Comparison of ENCODE assay signal across 8 cellular contexts in the genomic region with DNA sequence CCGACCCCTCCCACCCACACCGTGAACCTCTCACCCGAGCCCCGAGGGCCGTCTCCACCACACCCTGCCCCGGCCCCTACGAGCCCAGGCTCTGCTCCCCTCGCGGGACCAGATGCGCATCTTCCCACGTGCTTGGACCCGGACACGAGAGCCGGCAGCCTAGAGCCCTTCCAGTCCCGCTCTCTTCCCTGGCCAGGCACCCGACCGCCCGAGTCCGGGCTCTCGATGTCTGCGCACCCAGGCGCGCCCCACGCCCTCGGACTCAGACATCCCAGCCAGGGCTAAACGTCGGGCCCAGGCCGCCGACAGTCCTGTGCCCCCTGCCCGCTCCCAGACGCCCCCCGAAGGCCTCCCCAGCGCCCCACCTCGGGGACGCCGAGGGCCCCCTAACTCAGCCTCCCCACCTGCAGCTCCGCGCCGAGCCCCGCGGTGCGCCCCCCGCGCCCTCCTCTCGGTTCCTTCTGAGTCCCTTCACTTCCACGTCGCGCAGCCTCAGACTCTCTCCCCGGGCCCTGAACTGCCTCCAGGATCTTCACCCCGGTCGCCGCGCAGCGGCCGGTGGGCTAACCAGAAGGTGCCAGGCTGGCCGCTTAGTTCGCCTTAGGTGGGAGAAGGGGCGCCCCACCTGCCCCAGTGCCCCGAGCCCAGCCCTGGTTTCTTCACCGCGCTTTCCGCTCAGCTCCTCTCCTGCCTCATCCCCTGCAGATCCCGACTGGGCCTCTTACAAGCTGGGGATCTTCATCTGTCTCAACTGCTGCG. TPM values are rescaled to one million over a fixed set of nuclear protein-coding genes. Genes with fewer than 3 reads are reported as not detected.
DNase-seq lines count a peak whose midpoint lies in the region; ATAC-seq and TF ChIP-seq lines count a peak whose summit lies in the region.

No MANE protein-coding gene starts in this region.

- intact Hi-C loops in Right ventricle myocardium superior (cut with DNase I) = no loop called here

- peak overlapping the region; percentile 57 for H3K4me3 ChIP-seq in parathyroid adenoma (ENCODE audit: low read depth, low read length)

- no peak overlapping the region for H3K27ac ChIP-seq in parathyroid adenoma

- H3K9me3 Mint-ChIP-seq in activated CD4-positive, alpha-beta memory T cell treated with anti-CD3 and anti-CD28 coated beads, Interleukin-2, amount 10 ng/mL, durations not matched to agents 7 days and 5 days = no peaks in the 10 kb centered on the region

- no peaks in the 10 kb centered on the region for H3K27me3 ChIP-seq in parathyroid adenoma (ENCODE audit: control insufficient read depth, insufficient read depth, low read length)

- ATAC-seq in GM18867 (IDR thresholded peaks at IDR 0.05; ENCODE audit: unreplicated experiment) = peak; percentile 20
- peak; percentile 39 for ATAC-seq in Right ventricle myocardium superior (ENCODE audit: poor library complexity)
- ATAC-seq in GM19397 (IDR thresholded peaks at IDR 0.05; ENCODE audit: unreplicated experiment) = no peak
- ATAC-seq in GM21529 (IDR thresholded peaks at IDR 0.05; ENCODE audit: unreplicated experiment) = no peak
- no peak for ATAC-seq in GM18505 (IDR thresholded peaks at IDR 0.05; ENCODE audit: unreplicated experiment)
- no peak for ATAC-seq in HG03097 (IDR thresholded peaks at IDR 0.05; ENCODE audit: low FRiP score, unreplicated experiment)

- peaks cover 54% of the 10 kb centered on the region for H3K27me3 Mint-ChIP-seq in activated CD4-positive, alpha-beta memory T cell treated with anti-CD3 and anti-CD28 coated beads, Interleukin-2, amount 10 ng/mL, durations not matched to agents 7 days and 5 days

- no peaks in the 10 kb centered on the region for H3K36me3 ChIP-seq in parathyroid adenoma (ENCODE audit: control insufficient read depth, insufficient read depth, low read length)

- H3K36me3 Mint-ChIP-seq in activated CD4-positive, alpha-beta memory T cell treated with anti-CD3 and anti-CD28 coated beads, Interleukin-2, amount 10 ng/mL, durations not matched to agents 7 days and 5 days (ENCODE audit: low read depth) = no peaks in the 10 kb centered on the region

- no peaks in the 10 kb centered on the region for H3K9me3 ChIP-seq in parathyroid adenoma (ENCODE audit: control insufficient read depth, low read length)

- no peak for TF ChIP-seq POLR2A in GM18505 (IDR thresholded peaks at IDR 0.05; ENCODE audit: borderline replicate concordance, extremely low read depth, insufficient read depth, insufficient read length)

- POLR2A ChIA-PET in activated CD4-positive, alpha-beta memory T cell treated with anti-CD3 and anti-CD28 coated beads, Interleukin-2, amount 10 ng/mL, durations not matched to agents 7 days and 5 days (lab: Charles Lee) = interaction anchor here (1.0 kb wide), 1 partner anchor 16 kb away, joined by 4 read pairs; the partner anchor contains the start of gene TEFM

- no peak for DNase-seq in activated CD4-positive, alpha-beta memory T cell treated with anti-CD3 and anti-CD28 coated beads, Interleukin-2, amount 10 ng/mL, durations not matched to agents 7 days and 5 days
- peak; percentile 46 for DNase-seq in Right ventricle myocardium superior

- H3K4me1 Mint-ChIP-seq in activated CD4-positive, alpha-beta memory T cell treated with anti-CD3 and anti-CD28 coated beads, Interleukin-2, amount 10 ng/mL, durations not matched to agents 7 days and 5 days = peaks cover 12% of the 10 kb centered on the region

- peak overlapping the region; percentile 82 for H3K4me2 ChIP-seq in parathyroid adenoma (ENCODE audit: low read length)

- no peaks in the 10 kb centered on the region for H3K79me2 ChIP-seq in parathyroid adenoma

- no peaks in the 10 kb centered on the region for H3K4me1 ChIP-seq in parathyroid adenoma

- no peak overlapping the region for H3K27ac Mint-ChIP-seq in activated CD4-positive, alpha-beta memory T cell treated with anti-CD3 and anti-CD28 coated beads, Interleukin-2, amount 10 ng/mL, durations not matched to agents 7 days and 5 days

- no peak for TF ChIP-seq CTCF in parathyroid adenoma (IDR thresholded peaks at IDR 0.05)

- CTCF ChIA-PET in activated CD4-positive, alpha-beta memory T cell treated with anti-CD3 and anti-CD28 coated beads, Interleukin-2, amount 10 ng/mL, durations not matched to agents 7 days and 5 days (lab: Charles Lee) = no interaction called here

- H2AFZ ChIP-seq in parathyroid adenoma = peak overlapping the region; percentile 98

- peak overlapping the region; percentile 43 for H3K9ac ChIP-seq in parathyroid adenoma

- peak overlapping the region; percentile 22 for H3K4me3 Mint-ChIP-seq in activated CD4-positive, alpha-beta memory T cell treated with anti-CD3 and anti-CD28 coated beads, Interleukin-2, amount 10 ng/mL, durations not matched to agents 7 days and 5 days

RNA-seq across cellular contexts. Expression of gene ADAP2, which starts 0.7 kb away (rescaled TPM):
- total RNA-seq in activated CD4-positive, alpha-beta memory T cell treated with anti-CD3 and anti-CD28 coated beads, Interleukin-2, amount 10 ng/mL, durations not matched to agents 7 days and 5 days = under 1 TPM; 0.43 to 0.65 TPM
- 7.6 TPM for total RNA-seq in Right ventricle myocardium superior

RNA-seq across cellular contexts. Expression of gene TEFM, which starts 16.4 kb away (rescaled TPM):
- total RNA-seq in activated CD4-positive, alpha-beta memory T cell treated with anti-CD3 and anti-CD28 coated beads, Interleukin-2, amount 10 ng/mL, durations not matched to agents 7 days and 5 days = 10 to 100 TPM; 14.3 to 14.9 TPM
- total RNA-seq in Right ventricle myocardium superior = 10.2 TPM

RNA-seq across cellular contexts. Expression of gene RNF135, which starts 48.4 kb away (rescaled TPM):
- 1 to 10 TPM; 9.0 to 9.2 TPM for total RNA-seq in activated CD4-positive, alpha-beta memory T cell treated with anti-CD3 and anti-CD28 coated beads, Interleukin-2, amount 10 ng/mL, durations not matched to agents 7 days and 5 days
- 4.7 TPM for total RNA-seq in Right ventricle myocardium superior

Comparison
In these comparisons a context has a peak if more than half of its experiments do, and no peak if none do; other contexts are left out.
1. ATAC-seq: peak in GM18867 (single experiment) and Right ventricle myocardium superior (single experiment); none in GM19397 (single experiment), GM21529 (single experiment), GM18505 (single experiment) and HG03097 (single experiment).